In the genomic region with DNA sequence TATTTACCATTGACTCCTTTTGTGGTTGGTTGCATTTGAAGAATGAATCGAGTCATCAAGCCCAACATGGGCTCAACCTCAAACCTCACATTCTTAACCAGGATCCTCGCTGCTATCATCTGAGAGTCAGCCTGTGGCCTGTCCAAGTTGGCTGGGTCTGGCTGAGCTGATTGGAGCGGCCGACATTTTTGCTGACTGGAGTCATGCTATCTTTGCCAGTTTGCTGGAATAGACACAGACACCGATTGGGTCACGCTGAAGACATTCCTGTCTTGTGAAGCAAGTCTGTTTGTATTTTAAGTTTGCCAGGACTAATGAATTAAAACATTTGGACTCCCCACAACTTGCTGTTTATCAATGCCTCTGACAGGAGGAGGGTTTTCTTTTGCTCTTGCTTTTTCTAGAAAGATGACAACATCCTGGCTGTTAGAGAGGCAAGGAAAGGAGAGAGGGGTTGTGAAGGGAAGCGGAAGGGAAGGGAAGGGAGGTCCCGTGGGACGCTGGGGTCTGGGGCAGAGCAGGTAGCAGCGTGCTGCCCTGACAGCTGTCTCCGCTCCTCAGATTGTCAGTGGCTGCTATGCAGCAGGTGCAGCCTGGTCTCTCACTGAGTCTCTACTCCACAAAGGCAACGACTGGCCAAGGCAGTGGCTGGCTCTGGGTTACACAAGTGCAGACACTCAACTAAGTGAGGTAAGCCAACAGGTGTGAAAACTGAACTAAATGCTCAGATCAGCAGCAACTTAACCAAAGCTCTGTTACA, we compare ENCODE assay signal across 13 cellular contexts. TPM values are rescaled to one million over a fixed set of nuclear protein-coding genes. Genes with fewer than 3 reads are reported as not detected.
DNase-seq lines count a peak whose midpoint lies in the region; ATAC-seq and TF ChIP-seq lines count a peak whose summit lies in the region.
"Had no signal": no experiment of that assay in that cellular context is flagged by ENCODE, and none has a peak within 500 bp of the region (broad histone marks: within the 10 kb centered on the region; RNA-seq: fewer than 3 reads in every experiment).

A gene with protein sequence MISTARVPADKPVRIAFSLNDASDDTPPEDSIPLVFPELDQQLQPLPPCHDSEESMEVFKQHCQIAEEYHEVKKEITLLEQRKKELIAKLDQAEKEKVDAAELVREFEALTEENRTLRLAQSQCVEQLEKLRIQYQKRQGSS (plus strand): TSS at position 411 of the 760 bp plus-strand sequence. CDS start 2,701 bp downstream, outside the sequence.

- WGBS in lung, 2 donors = 78 to 90% methylated on average over 12 of the region's 12 CpGs

- TF ChIP-seq CTCF in brain (conservative IDR thresholded peaks at IDR 0.05) (no peak), lung (IDR thresholded peaks at IDR 0.05; ENCODE audit: control extremely low read depth, extremely low read depth) (no peak), WTC11 (IDR thresholded peaks at IDR 0.05) (no peak)

- H3K27ac Mint-ChIP-seq in brain (peak within 1 kb of the TSS in 3 of 5 experiments; percentile 19 to 42 (median 21)), WTC11 (no peak within 1 kb of the TSS)
- H3K27ac Mint-ChIP-seq: activated T-helper 1 cell treated with anti-CD3 and anti-CD28 coated beads, Interleukin-12 subunit alpha, Interleukin-12 subunit beta, Interleukin-2, Interleukin-4 antibody, amounts not matched to agents 30 ng/mL and 10 ng/mL and 1 ng/mL, durations not matched to agents 14 hours and 24 hours and 36 hours; CD4-positive, CD25-positive, alpha-beta regulatory T cell; GM23338; type B pancreatic cell had no signal

- peaks cover 0 to 11% (median 3%) of the 10 kb centered on the region in 5 experiments for H3K9me3 Mint-ChIP-seq in brain
- H3K9me3 Mint-ChIP-seq in WTC11 = peaks cover 26% of the 10 kb centered on the region
- H3K9me3 Mint-ChIP-seq: activated T-helper 1 cell treated with anti-CD3 and anti-CD28 coated beads, Interleukin-12 subunit alpha, Interleukin-12 subunit beta, Interleukin-2, Interleukin-4 antibody, amounts not matched to agents 30 ng/mL and 10 ng/mL and 1 ng/mL, durations not matched to agents 14 hours and 24 hours and 36 hours had no signal

- H3K4me1 Mint-ChIP-seq in brain = no peaks in the 10 kb centered on the region
- H3K4me1 Mint-ChIP-seq in WTC11 = peaks cover 4% of the 10 kb centered on the region; the same call in 1 of the 2 replicates
- H3K4me1 Mint-ChIP-seq: CD4-positive, CD25-positive, alpha-beta regulatory T cell had no signal

- H3K27me3 Mint-ChIP-seq in brain (peaks cover 4% of the 10 kb centered on the region), WTC11 (ENCODE audit: low read depth) (peaks cover 44% of the 10 kb centered on the region)
- H3K27me3 Mint-ChIP-seq: CD4-positive, CD25-positive, alpha-beta regulatory T cell; type B pancreatic cell had no signal

- H3K9me3 ChIP-seq in lung (ENCODE audit: control insufficient read depth in 2 of 2, insufficient read depth in 1 of 2, low read length in 1 of 2) = peaks cover 0 to 2% of the 10 kb centered on the region in 2 donors

- POLR2A ChIA-PET in WTC11 (lab: Charles Lee) = no interaction called here

- CTCF ChIA-PET in WTC11 (lab: Charles Lee) = no interaction called here

- H3K4me3 ChIP-seq in lung = no peak within 1 kb of the TSS
- H3K4me3 ChIP-seq: GM23338 had no signal

- ATAC-seq in lung (ENCODE audit: insufficient read depth, low FRiP score) (peak; percentile 79), WTC11 (no peak), GM18867 (IDR thresholded peaks at IDR 0.05; ENCODE audit: unreplicated experiment) (no peak)
- ATAC-seq: GM23338 had no signal

- H3K36me3 ChIP-seq in lung (ENCODE audit: control insufficient read depth in 2 of 2, insufficient read depth in 2 of 2, low read length in 2 of 2) = no peaks in the 10 kb centered on the region

- H3K4me3 Mint-ChIP-seq in brain (peak within 1 kb of the TSS in 2 of 5 experiments; percentile 22 to 28), WTC11 (no peak within 1 kb of the TSS)
- H3K4me3 Mint-ChIP-seq: activated T-helper 1 cell treated with anti-CD3 and anti-CD28 coated beads, Interleukin-12 subunit alpha, Interleukin-12 subunit beta, Interleukin-2, Interleukin-4 antibody, amounts not matched to agents 30 ng/mL and 10 ng/mL and 1 ng/mL, durations not matched to agents 14 hours and 24 hours and 36 hours; CD4-positive, CD25-positive, alpha-beta regulatory T cell; GM23338; type B pancreatic cell had no signal

- no peaks in the 10 kb centered on the region for H3K27me3 ChIP-seq in lung (ENCODE audit: control insufficient read depth, insufficient read depth)

- H3K36me3 Mint-ChIP-seq in brain (no peaks in the 10 kb centered on the region), WTC11 (0 out of 2 replicates have a peak, but pooled peaks cover 4% of the 10 kb centered on the region)
- H3K36me3 Mint-ChIP-seq: CD4-positive, CD25-positive, alpha-beta regulatory T cell; type B pancreatic cell had no signal

- H3K4me1 ChIP-seq in lung (ENCODE audit: control insufficient read depth in 2 of 2, insufficient read depth in 2 of 2, low read length in 2 of 2) = no peaks in the 10 kb centered on the region

- peak within 1 kb of the TSS in 1 of 2 donors; percentile 57 for H3K27ac ChIP-seq in lung (ENCODE audit: low read depth in 1 of 2, low read length in 1 of 2)

- DNase-seq in A172 (ENCODE audit: low spot score) (peak; percentile 99), HS-27A (ENCODE audit: low read depth) (peak; percentile 98), lung (ENCODE audit: low spot score) (peak; percentile 46), WTC11 (ENCODE audit: low spot score) (no peak), SHP77 treated with DMSO at 0.1 percent for 48 hours (lab: John Stamatoyannopoulos, UW) (no peak)
- no peak for DNase-seq in effector CD4-positive, alpha-beta T cell
- DNase-seq: CD4-positive, CD25-positive, alpha-beta regulatory T cell; NK-92 treated with Interleukin-12 subunit alpha and Interleukin-12 subunit beta, amount 100 ng/mL, for 24 hours had no signal

TF ChIP-seq in WTC11, 78 proteins besides CTCF, POLR2A, EP300 and RAD21:
- TF ChIP-seq IRF2 (CRISPR knock-in tag; IDR thresholded peaks at IDR 0.05; ENCODE audit: borderline replicate concordance, low read depth) (no peak), NFYB (CRISPR knock-in tag; conservative IDR thresholded peaks at IDR 0.05; ENCODE audit: low read depth) (no peak)

RNA-seq across cellular contexts. Expression of the gene that starts here (rescaled TPM):
- 19.4 and 21.7 TPM in 2 replicates for total RNA-seq in A172 (2014; rRNA removed; shearing (Covaris generic))
- polyA plus RNA-seq in brain (ENCODE audit: insufficient read depth, low read depth, low replicate concordance) (1.7 TPM), lung (10 to 100 TPM in 1 of 2 donors, 1 to 10 TPM in 1; 5.6 to 15.1 TPM)
- total RNA-seq in lung (1 to 10 TPM; 7.8 to 8.7 TPM), WTC11 (2021) (0.15 to 0.37 TPM in 2 of 3 replicates, not detected in the other)

Comparison
In these comparisons a context has a peak if more than half of its experiments do, and no peak if none do; other contexts are left out.
1. DNase-seq: peak in A172 (single experiment), HS-27A (single experiment) and lung (single experiment); none in WTC11 (single experiment), effector CD4-positive, alpha-beta T cell (single experiment) and SHP77 treated with DMSO at 0.1 percent for 48 hours (single experiment).